21 cellular contexts compared by ENCODE assay signal in genomic region chr18:59437851-59438250, GRCh38.
"Had no signal": no experiment of that assay in that cellular context is flagged by ENCODE, and none has a peak within 500 bp of the region (broad histone marks: within the 10 kb centered on the region; RNA-seq: fewer than 3 reads in every experiment).

No MANE protein-coding gene starts in this region.

- H3K4me3 ChIP-seq: K562, SJSA1, SK-N-MC had no signal

- H3K36me3 ChIP-seq: SJSA1 had no signal

- H3K4me3 Mint-ChIP-seq: IgD-negative memory B cell had no signal

- H3K27ac Mint-ChIP-seq: IgD-negative memory B cell had no signal

- H3K4me1 Mint-ChIP-seq: IgD-negative memory B cell had no signal

- H3K27me3 ChIP-seq: SJSA1 had no signal

- DNase-seq: Kasumi-1, MM.1S, NCI-H1092 treated with DMSO at 0.1 percent for 48 hours, NCI-H1436, NCI-H187, NCI-H2081, NCI-H2107, NCI-H2171 treated with DMSO at 0.1 percent for 48 hours, NCI-H345, NCI-H446 treated with DMSO at 0.1 percent for 48 hours, NCI-H510A treated with DMSO at 0.1 percent for 48 hours, NCI-H69, NCI-H774, Right ventricle myocardium superior, RPMI8226, SIG-M5 had no signal

- ATAC-seq: HepG2, K562 had no signal

- H3K36me3 Mint-ChIP-seq: IgD-negative memory B cell had no signal
